Comparison of ENCODE assay signal across 34 cellular contexts in the genomic region with DNA sequence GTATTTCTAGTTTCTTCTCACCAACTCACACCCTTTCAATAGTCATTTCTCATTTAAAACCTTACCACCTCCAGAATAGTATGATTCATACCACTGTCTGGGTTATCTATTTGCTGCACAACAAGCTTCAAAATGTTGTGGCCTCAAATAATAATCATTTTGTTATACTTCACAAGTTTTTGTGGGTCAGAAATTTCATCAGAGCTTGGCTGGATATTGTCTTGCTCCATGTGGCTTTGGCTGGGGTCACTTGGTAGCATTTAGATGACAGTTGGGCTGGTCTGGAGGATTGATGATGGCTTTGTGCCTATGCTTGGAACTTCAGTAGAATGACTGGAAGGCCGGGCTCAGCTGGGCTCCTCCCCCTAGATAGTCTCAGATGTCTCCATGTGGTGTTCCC.
"Had no signal": no experiment of that assay in that cellular context is flagged by ENCODE, and none has a peak within 500 bp of the region (broad histone marks: within the 10 kb centered on the region; RNA-seq: fewer than 3 reads in every experiment).

No MANE protein-coding gene starts in this region.

- ATAC-seq: activated CD8-positive, alpha-beta memory T cell treated with anti-CD3 and anti-CD28 coated beads, Interleukin-2, amount 10 ng/mL, durations not matched to agents 7 days and 5 days; body of pancreas; Right ventricle myocardium inferior had no signal

- H3K27ac ChIP-seq: ascending aorta, body of pancreas, KMS-11, Peyer's patch, RWPE1, WERI-Rb-1 had no signal

- H3K9ac ChIP-seq: KMS-11 had no signal

- FAIRE-seq: bronchial epithelial cell had no signal

- H3K27me3 Mint-ChIP-seq: activated naive CD4-positive, alpha-beta T cell treated with anti-CD3 and anti-CD28 coated beads, Interleukin-2, amount 50 U/mL, for 24 hours had no signal

- H3K36me3 Mint-ChIP-seq: activated CD8-positive, alpha-beta memory T cell treated with anti-CD3 and anti-CD28 coated beads, Interleukin-2, amount 10 ng/mL, durations not matched to agents 7 days and 5 days; activated naive CD4-positive, alpha-beta T cell treated with anti-CD3 and anti-CD28 coated beads, Interleukin-2, amount 50 U/mL, for 24 hours; activated naive CD8-positive, alpha-beta T cell treated with anti-CD3 and anti-CD28 coated beads, Interleukin-2, amount 10 ng/mL, durations not matched to agents 7 days and 5 days had no signal

- DNase-seq: activated CD4-positive, alpha-beta memory T cell treated with anti-CD3 and anti-CD28 coated beads, Interleukin-2, amount 10 ng/mL, durations not matched to agents 7 days and 5 days; activated CD4-positive, alpha-beta T cell treated with anti-CD3 and anti-CD28 coated beads for 1 hour; activated CD4-positive, alpha-beta T cell treated with anti-CD3 and anti-CD28 coated beads for 48 hours; activated CD4-positive, CD25-positive, alpha-beta regulatory T cell; activated CD8-positive, alpha-beta memory T cell treated with anti-CD3 and anti-CD28 coated beads for 24 hours; activated CD8-positive, alpha-beta memory T cell treated with anti-CD3 and anti-CD28 coated beads, Interleukin-2, amount 10 ng/mL, durations not matched to agents 7 days and 5 days; activated CD8-positive, alpha-beta memory T cell treated with anti-CD3 and anti-CD28 coated beads, Interleukin-2, amount 50 U/mL, for 48 hours; activated effector memory CD4-positive, alpha-beta T cell treated with Interleukin-2 at 50 U/mL for 16 hours; activated naive CD8-positive, alpha-beta T cell treated with anti-CD3 and anti-CD28 coated beads, Interleukin-2, amount 10 ng/mL, durations not matched to agents 7 days and 5 days; activated T-cell treated with anti-CD3 and anti-CD28 coated beads, Interleukin-2, amount 50 U/mL, for 48 hours; amygdala; body of pancreas; MM.1S; MV-4-11; NCI-H1092; NCI-H1436 treated with DMSO at 0.1 percent for 48 hours; NCI-H1694 treated with DMSO at 0.1 percent for 48 hours; NCI-H2029; NCI-H345; NCI-H524 treated with DMSO at 0.1 percent for 48 hours; Peyer's patch; SIG-M5; SW 1271; T-helper 1 cell; T-helper 2 cell; T-helper 9 cell; WERI-Rb-1 had no signal

- H3K4me1 ChIP-seq: ascending aorta, body of pancreas, Peyer's patch had no signal

- H3K4me2 ChIP-seq: KMS-11 had no signal

- H3K9me3 Mint-ChIP-seq: activated CD4-positive, alpha-beta memory T cell treated with anti-CD3 and anti-CD28 coated beads, Interleukin-2, amount 10 ng/mL, durations not matched to agents 7 days and 5 days; activated naive CD4-positive, alpha-beta T cell treated with anti-CD3 and anti-CD28 coated beads, Interleukin-2, amount 50 U/mL, for 24 hours; activated naive CD8-positive, alpha-beta T cell treated with anti-CD3 and anti-CD28 coated beads, Interleukin-2, amount 10 ng/mL, durations not matched to agents 7 days and 5 days; central memory CD8-positive, alpha-beta T cell had no signal

- H3K27ac Mint-ChIP-seq: activated CD4-positive, alpha-beta memory T cell treated with anti-CD3 and anti-CD28 coated beads, Interleukin-2, amount 10 ng/mL, durations not matched to agents 7 days and 5 days; activated CD8-positive, alpha-beta memory T cell treated with anti-CD3 and anti-CD28 coated beads, Interleukin-2, amount 10 ng/mL, durations not matched to agents 7 days and 5 days; activated naive CD4-positive, alpha-beta T cell treated with anti-CD3 and anti-CD28 coated beads, Interleukin-2, amount 50 U/mL, for 24 hours; activated naive CD8-positive, alpha-beta T cell treated with anti-CD3 and anti-CD28 coated beads, Interleukin-2, amount 10 ng/mL, durations not matched to agents 7 days and 5 days had no signal

- H3K4me3 Mint-ChIP-seq: activated CD4-positive, alpha-beta memory T cell treated with anti-CD3 and anti-CD28 coated beads, Interleukin-2, amount 10 ng/mL, durations not matched to agents 7 days and 5 days; activated CD8-positive, alpha-beta memory T cell treated with anti-CD3 and anti-CD28 coated beads, Interleukin-2, amount 10 ng/mL, durations not matched to agents 7 days and 5 days; activated naive CD4-positive, alpha-beta T cell treated with anti-CD3 and anti-CD28 coated beads, Interleukin-2, amount 50 U/mL, for 24 hours; activated naive CD8-positive, alpha-beta T cell treated with anti-CD3 and anti-CD28 coated beads, Interleukin-2, amount 10 ng/mL, durations not matched to agents 7 days and 5 days; central memory CD8-positive, alpha-beta T cell had no signal

- H3K4me3 ChIP-seq: ascending aorta, body of pancreas, Peyer's patch had no signal

- H3K4me1 Mint-ChIP-seq: activated CD4-positive, alpha-beta memory T cell treated with anti-CD3 and anti-CD28 coated beads, Interleukin-2, amount 10 ng/mL, durations not matched to agents 7 days and 5 days; activated CD8-positive, alpha-beta memory T cell treated with anti-CD3 and anti-CD28 coated beads, Interleukin-2, amount 10 ng/mL, durations not matched to agents 7 days and 5 days; activated naive CD4-positive, alpha-beta T cell treated with anti-CD3 and anti-CD28 coated beads, Interleukin-2, amount 50 U/mL, for 24 hours; activated naive CD8-positive, alpha-beta T cell treated with anti-CD3 and anti-CD28 coated beads, Interleukin-2, amount 10 ng/mL, durations not matched to agents 7 days and 5 days; central memory CD8-positive, alpha-beta T cell had no signal

- H3K27me3 ChIP-seq: ascending aorta, body of pancreas, Peyer's patch had no signal

- H3K9me3 ChIP-seq: ascending aorta, body of pancreas, Peyer's patch had no signal

- H3K36me3 ChIP-seq: ascending aorta, Peyer's patch, WERI-Rb-1 had no signal
